ENCODE assay signal across 8 cellular contexts in the genomic region with DNA sequence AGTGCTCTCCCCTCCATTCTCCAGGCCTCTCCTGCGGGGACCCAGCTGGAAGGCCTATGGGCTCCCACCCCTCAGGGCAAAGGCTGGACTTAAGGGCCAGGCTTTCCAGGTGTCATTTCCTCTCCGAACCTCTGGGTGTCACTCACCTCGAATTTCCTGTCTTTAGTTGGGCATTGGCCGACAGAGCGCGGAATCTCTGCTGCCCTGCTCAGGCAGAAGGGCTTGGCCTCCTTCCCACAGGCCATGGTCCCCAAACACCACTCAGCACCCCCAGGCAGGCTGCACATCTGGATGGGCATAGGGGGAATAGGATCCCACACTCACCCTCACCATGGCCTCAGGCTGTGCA.
DNase-seq lines count a peak whose midpoint lies in the region; ATAC-seq and TF ChIP-seq lines count a peak whose summit lies in the region.

No MANE protein-coding gene starts in this region.

- H3K27me3 ChIP-seq in iPS-18a (ENCODE audit: control insufficient read depth, insufficient read depth, low read length): no peaks in the 10 kb centered on the region

- H3K4me3 ChIP-seq in iPS-18a (ENCODE audit: low read length): peak overlapping the region; percentile 50

- H3K36me3 ChIP-seq in iPS-18a (ENCODE audit: control insufficient read depth, low read depth, low read length): no peaks in the 10 kb centered on the region

- H3K36me3 Mint-ChIP-seq in activated CD4-positive, alpha-beta T cell treated with anti-CD3 and anti-CD28 coated beads, Interleukin-2, amount 10 ng/mL, durations not matched to agents 24 days and 14 days (ENCODE audit: low read depth): no peaks in the 10 kb centered on the region
- no peaks in the 10 kb centered on the region for H3K36me3 Mint-ChIP-seq in activated CD8-positive, alpha-beta T cell treated with anti-CD3 and anti-CD28 coated beads for 36 hours (ENCODE audit: low read depth)

- ATAC-seq in activated CD8-positive, alpha-beta T cell treated with anti-CD3 and anti-CD28 coated beads for 36 hours: no peak
- no peak for ATAC-seq in stimulated activated naive CD8-positive, alpha-beta T cell treated with anti-CD3 and anti-CD28 coated beads, Interleukin-15, amount 100 ng/mL, for 72 hours
- ATAC-seq in GM21447 (IDR thresholded peaks at IDR 0.05; ENCODE audit: unreplicated experiment) (no peak), HG03108 (IDR thresholded peaks at IDR 0.05; ENCODE audit: unreplicated experiment) (no peak)

- TF ChIP-seq CTCF in activated CD8-positive, alpha-beta T cell treated with anti-CD3 and anti-CD28 coated beads for 36 hours (IDR thresholded peaks at IDR 0.05): no peak

- no peak overlapping the region for H3K9ac ChIP-seq in iPS-18a (ENCODE audit: low read length)

- no peak overlapping the region for H3K27ac Mint-ChIP-seq in activated CD4-positive, alpha-beta T cell treated with anti-CD3 and anti-CD28 coated beads, Interleukin-2, amount 10 ng/mL, durations not matched to agents 24 days and 14 days
- H3K27ac Mint-ChIP-seq in activated CD8-positive, alpha-beta T cell treated with anti-CD3 and anti-CD28 coated beads for 36 hours: no peak overlapping the region
- H3K27ac Mint-ChIP-seq in stimulated activated naive CD8-positive, alpha-beta T cell treated with anti-CD3 and anti-CD28 coated beads, Interleukin-15, amount 100 ng/mL, for 72 hours: no peak overlapping the region

- no peaks in the 10 kb centered on the region for H3K9me3 Mint-ChIP-seq in activated CD4-positive, alpha-beta T cell treated with anti-CD3 and anti-CD28 coated beads, Interleukin-2, amount 10 ng/mL, durations not matched to agents 24 days and 14 days
- no peaks in the 10 kb centered on the region for H3K9me3 Mint-ChIP-seq in activated CD8-positive, alpha-beta T cell treated with anti-CD3 and anti-CD28 coated beads for 36 hours
- H3K9me3 Mint-ChIP-seq in stimulated activated naive CD8-positive, alpha-beta T cell treated with anti-CD3 and anti-CD28 coated beads, Interleukin-15, amount 100 ng/mL, for 72 hours: no peaks in the 10 kb centered on the region

- H3K4me1 ChIP-seq in iPS-18a (ENCODE audit: control insufficient read depth, low read depth, low read length): peaks cover 14% of the 10 kb centered on the region

- no peak for DNase-seq in activated CD4-positive, alpha-beta T cell treated with anti-CD3 and anti-CD28 coated beads, Interleukin-2, amount 10 ng/mL, durations not matched to agents 24 days and 14 days
- no peak for DNase-seq in activated CD4-positive, alpha-beta T cell treated with anti-CD3 and anti-CD28 coated beads, Interleukin-2, amount 50 U/mL, for 4 hours
- no peak for DNase-seq in activated CD8-positive, alpha-beta T cell treated with anti-CD3 and anti-CD28 coated beads for 36 hours
- no peak for DNase-seq in stimulated activated naive CD8-positive, alpha-beta T cell treated with anti-CD3 and anti-CD28 coated beads, Interleukin-15, amount 100 ng/mL, for 72 hours
- no peak for DNase-seq in GM19240 (ENCODE audit: insufficient read length, low spot score)

- H3K27ac ChIP-seq in iPS-18a (ENCODE audit: low read length): no peak overlapping the region

- peaks cover 9% of the 10 kb centered on the region for H3K4me1 Mint-ChIP-seq in activated CD4-positive, alpha-beta T cell treated with anti-CD3 and anti-CD28 coated beads, Interleukin-2, amount 10 ng/mL, durations not matched to agents 24 days and 14 days
- H3K4me1 Mint-ChIP-seq in activated CD8-positive, alpha-beta T cell treated with anti-CD3 and anti-CD28 coated beads for 36 hours (ENCODE audit: low read depth): peaks cover 9% of the 10 kb centered on the region
- H3K4me1 Mint-ChIP-seq in stimulated activated naive CD8-positive, alpha-beta T cell treated with anti-CD3 and anti-CD28 coated beads, Interleukin-15, amount 100 ng/mL, for 72 hours: peaks cover 23% of the 10 kb centered on the region

- POLR2A ChIA-PET in activated CD8-positive, alpha-beta T cell treated with anti-CD3 and anti-CD28 coated beads for 36 hours (lab: Charles Lee): no interaction called here

- CTCF ChIA-PET in activated CD8-positive, alpha-beta T cell treated with anti-CD3 and anti-CD28 coated beads for 36 hours (lab: Charles Lee): interaction anchor here (0.7 to 9.2 kb wide), 10 partner anchors 7 to 326 kb away, joined by 3 to 282 read pairs (median 14); no protein-coding TSS in a partner anchor

- intact Hi-C loops in activated CD4-positive, alpha-beta T cell treated with anti-CD3 and anti-CD28 coated beads, Interleukin-2, amount 10 ng/mL, durations not matched to agents 24 days and 14 days (cut with micrococcal nuclease): loop anchor here (2.0 to 5.0 kb wide), 2 partner anchors 174 to 1836 kb away; no protein-coding TSS in a partner anchor
- intact Hi-C loops in activated CD8-positive, alpha-beta T cell treated with anti-CD3 and anti-CD28 coated beads for 36 hours (cut with micrococcal nuclease): no loop called here

- H3K4me3 Mint-ChIP-seq in activated CD4-positive, alpha-beta T cell treated with anti-CD3 and anti-CD28 coated beads, Interleukin-2, amount 10 ng/mL, durations not matched to agents 24 days and 14 days: peak overlapping the region; percentile 73
- peak overlapping the region; percentile 55 for H3K4me3 Mint-ChIP-seq in activated CD8-positive, alpha-beta T cell treated with anti-CD3 and anti-CD28 coated beads for 36 hours
- peak overlapping the region; percentile 59 to 75 for H3K4me3 Mint-ChIP-seq in stimulated activated naive CD8-positive, alpha-beta T cell treated with anti-CD3 and anti-CD28 coated beads, Interleukin-15, amount 100 ng/mL, for 72 hours

- peaks cover 27% of the 10 kb centered on the region for H3K27me3 Mint-ChIP-seq in activated CD4-positive, alpha-beta T cell treated with anti-CD3 and anti-CD28 coated beads, Interleukin-2, amount 10 ng/mL, durations not matched to agents 24 days and 14 days
- peaks cover 20% of the 10 kb centered on the region for H3K27me3 Mint-ChIP-seq in activated CD8-positive, alpha-beta T cell treated with anti-CD3 and anti-CD28 coated beads for 36 hours
- H3K27me3 Mint-ChIP-seq in stimulated activated naive CD8-positive, alpha-beta T cell treated with anti-CD3 and anti-CD28 coated beads, Interleukin-15, amount 100 ng/mL, for 72 hours: peaks cover 48% of the 10 kb centered on the region

- no peaks in the 10 kb centered on the region for H3K9me3 ChIP-seq in iPS-18a (ENCODE audit: control insufficient read depth, low read depth, low read length)
